In the genomic region with DNA sequence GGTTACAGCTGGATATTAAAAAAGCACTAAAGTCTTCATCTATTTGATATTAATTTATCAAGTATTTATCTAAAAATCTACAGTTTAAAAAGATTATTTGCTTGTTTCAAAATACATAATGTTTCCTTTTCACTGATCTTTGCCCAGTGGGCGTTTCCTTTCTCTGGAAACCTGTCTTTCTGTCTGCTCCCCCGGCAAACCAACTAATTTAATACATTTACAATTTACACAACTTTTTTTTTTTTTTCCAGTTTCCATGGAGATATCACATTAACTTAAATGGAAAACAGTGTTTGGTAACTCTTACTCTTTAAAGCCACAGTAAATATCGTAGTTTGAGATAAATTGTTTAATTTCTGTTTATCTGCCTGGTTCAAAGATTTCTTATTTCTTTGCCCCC, we compare ENCODE assay signal across 15 cellular contexts. TPM values are rescaled to one million over a fixed set of nuclear protein-coding genes. Genes with fewer than 3 reads are reported as not detected.
DNase-seq lines count a peak whose midpoint lies in the region; ATAC-seq and TF ChIP-seq lines count a peak whose summit lies in the region.
"Had no signal": no experiment of that assay in that cellular context is flagged by ENCODE, and none has a peak within 500 bp of the region (broad histone marks: within the 10 kb centered on the region; RNA-seq: fewer than 3 reads in every experiment).

No MANE protein-coding gene starts in this region.

- peak overlapping the region; percentile 94 for H3K4me2 ChIP-seq in KMS-11
- no peak overlapping the region for H3K4me2 ChIP-seq in GM23248 (ENCODE audit: unreplicated experiment)
- H3K4me2 ChIP-seq: BLaER1 treated with 17β-estradiol and CSF1 and Interleukin-3, amounts not matched to agents 10 nM and 100 nM had no signal

- no peaks in the 10 kb centered on the region for H3K9me3 ChIP-seq in right lobe of liver
- no peaks in the 10 kb centered on the region for H3K9me3 ChIP-seq in tibial artery
- no peaks in the 10 kb centered on the region for H3K9me3 ChIP-seq in GM23248 (ENCODE audit: low read depth)
- H3K9me3 ChIP-seq: MG63 had no signal

- peak in 1 of 4 donors; percentile 4 for ATAC-seq in right lobe of liver

- DNase-seq in choroid plexus epithelial cell (ENCODE audit: low read depth) (peak; percentile 9), right lobe of liver (peak in 1 of 3 donors; percentile 58), tibial artery (no peak), SKM-1 treated with dmso at 0.1 percent for 144 hours (lab: John Stamatoyannopoulos, UW; ENCODE audit: unreplicated experiment) (no peak), GM23248 (no peak)
- DNase-seq in stimulated activated CD4-positive, alpha-beta T cell treated with anti-CD3 and anti-CD28 coated beads, Interleukin-4, amount 100 ng/mL, for 4 hours: no peak
- DNase-seq: DMS 273 treated with DMSO at 0.1 percent for 48 hours, GOT3, MG63, NCI-H1092 treated with DMSO at 0.1 percent for 48 hours, NCI-H187, NCI-H446, SIG-M5 had no signal

- H3K79me2 ChIP-seq in KMS-11 (ENCODE audit: insufficient read depth, low read depth): peaks cover 57% of the 10 kb centered on the region
- peaks cover 30% of the 10 kb centered on the region for H3K79me2 ChIP-seq in GM23248 (ENCODE audit: insufficient read depth)

- intact Hi-C loops in right lobe of liver (cut with DNase I) (no loop called here), tibial artery (cut with DNase I; ENCODE audit: low total_unique reads) (no loop called here)

- WGBS in right lobe of liver (ENCODE audit: insufficient coverage, low coverage, low lambda C conversion rate, missing lambda C conversion rate): 21% methylated on average over 3 of the region's 3 CpGs
- WGBS in GM23248 (ENCODE audit: low coverage in 1 of 2, low lambda C conversion rate in 2 of 2, missing lambda C conversion rate in 2 of 2), 2 experiments: 74 to 76% methylated on average over 3 of the region's 3 CpGs

- H3K4me1 ChIP-seq in KMS-11 (ENCODE audit: low read depth, poor library complexity, severe bottlenecking) (peaks cover 59% of the 10 kb centered on the region), right lobe of liver (peaks cover 0 to 57% (median 10%) of the 10 kb centered on the region in 4 donors), tibial artery (peaks cover 0 to 56% (median 9%) of the 10 kb centered on the region in 4 donors), GM23248 (ENCODE audit: insufficient read depth) (peaks cover 36% of the 10 kb centered on the region)
- H3K4me1 ChIP-seq: BLaER1 treated with 17β-estradiol and CSF1 and Interleukin-3, amounts not matched to agents 10 nM and 100 nM had no signal

- H3K9me2 ChIP-seq in GM23248 (ENCODE audit: insufficient read depth): no peaks in the 10 kb centered on the region

- H3K27ac ChIP-seq in KMS-11 (peak overlapping the region; percentile 51; the same call in 1 of the 2 replicates), right lobe of liver (peak overlapping the region; percentile 11 to 99 (median 69)), tibial artery (peak overlapping the region; percentile 32 to 35), GM23248 (no peak overlapping the region)
- H3K27ac ChIP-seq: BLaER1 treated with 17β-estradiol and CSF1 and Interleukin-3, amounts not matched to agents 10 nM and 100 nM had no signal

- in situ Hi-C loops in GM23248 (cut with MboI): loop anchor here (25.0 kb wide), 1 partner anchor 1130 kb away; no protein-coding TSS in a partner anchor

- H3K4me3 ChIP-seq in KMS-11 (IDR thresholded peaks at IDR 0.05; ENCODE audit: insufficient read depth, low read depth, low read length) (no peak overlapping the region), choroid plexus epithelial cell (ENCODE audit: low read depth, low read length) (no peak overlapping the region), right lobe of liver (peak overlapping the region in 1 of 3 donors; percentile 18), tibial artery (no peak overlapping the region), GM23248 (no peak overlapping the region)
- H3K4me3 ChIP-seq: BLaER1 treated with 17β-estradiol and CSF1 and Interleukin-3, amounts not matched to agents 10 nM and 100 nM; MG63 had no signal

- no peaks in the 10 kb centered on the region for H3K36me3 ChIP-seq in KMS-11 (ENCODE audit: insufficient read depth)
- no peaks in the 10 kb centered on the region for H3K36me3 ChIP-seq in right lobe of liver
- H3K36me3 ChIP-seq in tibial artery: no peaks in the 10 kb centered on the region
- no peaks in the 10 kb centered on the region for H3K36me3 ChIP-seq in GM23248 (ENCODE audit: low read depth)
- H3K36me3 ChIP-seq: BLaER1 treated with 17β-estradiol and CSF1 and Interleukin-3, amounts not matched to agents 10 nM and 100 nM had no signal

- peak overlapping the region; percentile 25; the same call in 1 of the 2 replicates for H3K9ac ChIP-seq in KMS-11
- no peak overlapping the region for H3K9ac ChIP-seq in GM23248
- H3K9ac ChIP-seq: BLaER1 treated with 17β-estradiol and CSF1 and Interleukin-3, amounts not matched to agents 10 nM and 100 nM had no signal

- H3K27me3 ChIP-seq in KMS-11 (ENCODE audit: insufficient read depth, low read depth): no peaks in the 10 kb centered on the region
- H3K27me3 ChIP-seq in right lobe of liver: no peaks in the 10 kb centered on the region
- no peaks in the 10 kb centered on the region for H3K27me3 ChIP-seq in tibial artery
- no peaks in the 10 kb centered on the region for H3K27me3 ChIP-seq in GM23248 (replicated peaks; ENCODE audit: insufficient read depth)
- H3K27me3 ChIP-seq: BLaER1 treated with 17β-estradiol and CSF1 and Interleukin-3, amounts not matched to agents 10 nM and 100 nM; MG63 had no signal

- H2AFZ ChIP-seq in KMS-11 (ENCODE audit: low read depth) (no peak overlapping the region), GM23248 (no peak overlapping the region)

- no peak for TF ChIP-seq POLR2A in right lobe of liver (IDR thresholded peaks at IDR 0.05)

- H4K20me1 ChIP-seq in KMS-11 (ENCODE audit: insufficient read depth): no peaks in the 10 kb centered on the region
- no peaks in the 10 kb centered on the region for H4K20me1 ChIP-seq in GM23248 (ENCODE audit: insufficient read depth)
- H4K20me1 ChIP-seq: BLaER1 treated with 17β-estradiol and CSF1 and Interleukin-3, amounts not matched to agents 10 nM and 100 nM had no signal

- H3F3A ChIP-seq in GM23248 (ENCODE audit: insufficient read depth): peaks cover 43% of the 10 kb centered on the region

- no peak for TF ChIP-seq CTCF in KMS-11 (conservative IDR thresholded peaks at IDR 0.05; ENCODE audit: low read depth, low read length)
- no peak for TF ChIP-seq CTCF in choroid plexus epithelial cell (conservative IDR thresholded peaks at IDR 0.05; ENCODE audit: low read depth, low read length)
- no peak for TF ChIP-seq CTCF in right lobe of liver (IDR thresholded peaks at IDR 0.05)
- TF ChIP-seq CTCF in tibial artery (IDR thresholded peaks at IDR 0.05): no peak

RNA-seq across cellular contexts. Expression of gene GPC6, which starts 5.3 kb away (rescaled TPM):
- total RNA-seq in right lobe of liver: 10 to 100 TPM; 18.6 to 30.1 (median 20.2) TPM
- total RNA-seq in GM23248 (2014; rRNA removed; shearing (Covaris generic)): 20.8 and 22.6 TPM in 2 replicates
- 13.8 and 14.4 TPM in 2 replicates for polyA plus RNA-seq in GM23248 (2016; fragmentation: Nextera tagmentation; extraction: Ambion mirVana)
